In genomic region chr6:170135821-170136471, GRCh38 we compare ENCODE assay signal across 23 cellular contexts.
A peak's percentile ranks its signal among the peaks of the same experiment; 100 is the strongest.
DNase-seq lines count a peak whose midpoint lies in the region; ATAC-seq, FAIRE-seq and TF ChIP-seq lines count a peak whose summit lies in the region.
"Had no signal": no experiment of that assay in that cellular context is flagged by ENCODE, and none has a peak within 500 bp of the region (broad histone marks: within the 10 kb centered on the region; RNA-seq: fewer than 3 reads in every experiment).

No MANE protein-coding gene starts in this region.

- H3K36me3 Mint-ChIP-seq in H9 (ENCODE audit: insufficient read depth in 1 of 3, low read depth in 3 of 3), result peaks cover 7 to 24% (median 11%) of the 10 kb centered on the region in 3 experiments
- H3K36me3 Mint-ChIP-seq in activated T-helper 17 cell treated with anti-CD3 and anti-CD28 coated beads, Interleukin-2, amount 50 U/mL, for 72 hours (ENCODE audit: low read depth), result no peaks in the 10 kb centered on the region
- H3K36me3 Mint-ChIP-seq: activated CD8-positive, alpha-beta memory T cell treated with anti-CD3 and anti-CD28 coated beads, Interleukin-2, amount 10 ng/mL, durations not matched to agents 7 days and 5 days had no signal

- FAIRE-seq in kidney (lab: Jason Lieb, UNC), result no peak
- FAIRE-seq: G401.6, GM12878 had no signal

- no peak overlapping the region for H2AK5ac ChIP-seq in H9 (ENCODE audit: insufficient read length, low read length)

- H3K4ac ChIP-seq in H9 (ENCODE audit: low read depth, low read length), result no peak overlapping the region

- H4K20me1 ChIP-seq in H9 (ENCODE audit: control insufficient read depth, insufficient read depth, insufficient read length), result no peaks in the 10 kb centered on the region

- H3K4me1 Mint-ChIP-seq in H9, result peaks cover 0 to 5% of the 10 kb centered on the region in 2 experiments; a peak in 3 of 4 replicates
- H3K4me1 Mint-ChIP-seq in activated T-helper 17 cell treated with anti-CD3 and anti-CD28 coated beads, Interleukin-2, amount 50 U/mL, for 72 hours, result no peaks in the 10 kb centered on the region
- H3K4me1 Mint-ChIP-seq: activated CD8-positive, alpha-beta memory T cell treated with anti-CD3 and anti-CD28 coated beads, Interleukin-2, amount 10 ng/mL, durations not matched to agents 7 days and 5 days; central memory CD8-positive, alpha-beta T cell had no signal

- no peaks in the 10 kb centered on the region for H3K27me3 ChIP-seq in H9 (ENCODE audit: insufficient read depth, low read length)
- peaks cover 0 to 47% (median 6%) of the 10 kb centered on the region in 7 donors for H3K27me3 ChIP-seq in spleen (replicated peaks in 1 of 7)

- H2BK15ac ChIP-seq in H9 (ENCODE audit: low read depth, low read length), result no peak overlapping the region

- TF ChIP-seq POLR2A in spleen (IDR thresholded peaks at IDR 0.05), result no peak

- no peaks in the 10 kb centered on the region for H3K4me1 ChIP-seq in H9 (ENCODE audit: insufficient read depth, low read length)
- H3K4me1 ChIP-seq in kidney (ENCODE audit: control insufficient read depth in 1 of 2, insufficient read depth in 1 of 2, low read depth in 1 of 2, low read length in 2 of 2), result peaks cover 0 to 12% of the 10 kb centered on the region in 2 donors
- peaks cover 0 to 14% (median 3%) of the 10 kb centered on the region in 6 donors for H3K4me1 ChIP-seq in spleen

- no CpG with 5 or more reads among the region's 38 CpGs for WGBS in H9 (ENCODE audit: extremely low coverage, insufficient read length, low lambda C conversion rate)
- WGBS in spleen, 5 donors, result 78 to 85% (median 79%) methylated on average over 35 to 38 of the region's 38 CpGs

- H4K8ac ChIP-seq in H9 (replicated peaks; ENCODE audit: insufficient read length, low read depth, low read length), result no peak overlapping the region

- H3K4me3 ChIP-seq in kidney (ENCODE audit: low read length in 2 of 2) (no peak overlapping the region), spleen (no peak overlapping the region)
- H3K4me3 ChIP-seq: GM12878 had no signal

- H2BK20ac ChIP-seq in H9 (ENCODE audit: low read depth, low read length, poor library complexity, severe bottlenecking), result no peak overlapping the region

- no peak overlapping the region for H3K18ac ChIP-seq in H9 (ENCODE audit: insufficient read length, low read depth, low read length)

- no peaks in the 10 kb centered on the region for H3K79me1 ChIP-seq in H9 (ENCODE audit: insufficient read depth, low read depth, low read length, poor library complexity, severe bottlenecking)

- H3K23me2 ChIP-seq in H9 (ENCODE audit: insufficient read length, low read depth, low read length, poor library complexity, severe bottlenecking), result no peaks in the 10 kb centered on the region

- peaks cover 18% of the 10 kb centered on the region for H3K27me3 Mint-ChIP-seq in H9 (ENCODE audit: low read depth)
- H3K27me3 Mint-ChIP-seq in activated T-helper 17 cell treated with anti-CD3 and anti-CD28 coated beads, Interleukin-2, amount 50 U/mL, for 72 hours, result peaks cover 4% of the 10 kb centered on the region
- H3K27me3 Mint-ChIP-seq: activated CD8-positive, alpha-beta memory T cell treated with anti-CD3 and anti-CD28 coated beads, Interleukin-2, amount 10 ng/mL, durations not matched to agents 7 days and 5 days had no signal

- H2AFZ ChIP-seq in H9 (ENCODE audit: low read length), result no peak overlapping the region

- no peaks in the 10 kb centered on the region for H3K79me2 ChIP-seq in H9 (ENCODE audit: insufficient read depth, low read length)

- H4K91ac ChIP-seq in H9 (ENCODE audit: insufficient read length, low read depth, low read length), result no peak overlapping the region

- H3K36me3 ChIP-seq in kidney (ENCODE audit: control insufficient read depth in 1 of 2, insufficient read depth in 2 of 2, low read length in 2 of 2) (no peaks in the 10 kb centered on the region), spleen (no peaks in the 10 kb centered on the region)

- H3K14ac ChIP-seq in H9 (ENCODE audit: insufficient read depth, low read length), result peak overlapping the region; percentile 43; the same call in 1 of the 2 replicates

- DNase-seq in NCI-H510A treated with DMSO at 0.1 percent for 48 hours (lab: John Stamatoyannopoulos, UW), result peak; percentile 7
- DNase-seq in NCI-H510A (lab: John Stamatoyannopoulos, UW), result no peak
- DNase-seq in H9, result peak; percentile 26
- peak; percentile 76 for DNase-seq in kidney
- peak; percentile 72 for DNase-seq in spleen
- DNase-seq: activated CD4-positive, CD25-positive, alpha-beta regulatory T cell; activated CD8-positive, alpha-beta memory T cell treated with anti-CD3 and anti-CD28 coated beads, Interleukin-2, amount 10 ng/mL, durations not matched to agents 7 days and 5 days; amygdala; HFFc6; NCI-H1105; NCI-H526 treated with DMSO at 0.1 percent for 48 hours; SIG-M5; stimulated activated CD4-positive, alpha-beta T cell treated with anti-CD3 and anti-CD28 coated beads, Interleukin-2, amount 100 ng/mL, for 24 hours had no signal

- H2BK5ac ChIP-seq in H9 (ENCODE audit: insufficient read length, low read length), result no peak overlapping the region

- H3K56ac ChIP-seq in H9 (ENCODE audit: insufficient read length, low read depth, low read length), result no peak overlapping the region

- no peak overlapping the region for H4K5ac ChIP-seq in H9 (ENCODE audit: insufficient read length, low read depth, low read length)

- H3K4me2 ChIP-seq in H9 (ENCODE audit: insufficient read depth, insufficient read length, low read length), result no peak overlapping the region

- H3K9me3 ChIP-seq in H9 (ENCODE audit: control insufficient read depth, low read depth, low read length) (no peaks in the 10 kb centered on the region), kidney (ENCODE audit: control insufficient read depth in 1 of 2, low read length in 2 of 2) (no peaks in the 10 kb centered on the region), spleen (peaks cover 0 to 13% (median 0%) of the 10 kb centered on the region in 8 donors)

- no peak overlapping the region for H3T11ph ChIP-seq in H9 (ENCODE audit: low read length)

- ATAC-seq in GM21529 (IDR thresholded peaks at IDR 0.05; ENCODE audit: unreplicated experiment) (no peak), GM18870 (IDR thresholded peaks at IDR 0.05; ENCODE audit: unreplicated experiment) (no peak)
- ATAC-seq in activated T-helper 17 cell treated with anti-CD3 and anti-CD28 coated beads, Interleukin-2, amount 50 U/mL, for 72 hours (replicated peaks), result no peak
- ATAC-seq: activated CD8-positive, alpha-beta memory T cell treated with anti-CD3 and anti-CD28 coated beads, Interleukin-2, amount 10 ng/mL, durations not matched to agents 7 days and 5 days; GM12878 had no signal

- intact Hi-C loops in kidney (cut with DNase I) (no loop called here), spleen (cut with DNase I; ENCODE audit: low total_unique reads) (no loop called here)

- H3K9ac ChIP-seq in H9 (ENCODE audit: extremely low read depth, insufficient read length, low read length) (no peak overlapping the region), kidney (ENCODE audit: low read length in 2 of 2) (no peak overlapping the region)

- H3K23ac ChIP-seq in H9 (ENCODE audit: insufficient read length, low read depth, low read length), result no peak overlapping the region

- H3K27ac ChIP-seq in H9 (ENCODE audit: insufficient read length, low read depth, low read length), result no peak overlapping the region
- H3K27ac ChIP-seq in kidney (ENCODE audit: low read depth in 2 of 2, low read length in 2 of 2), result peak overlapping the region in 1 of 2 donors; percentile 92
- peak overlapping the region in 3 of 8 donors; percentile 65 to 71 (median 68) for H3K27ac ChIP-seq in spleen
- H3K27ac ChIP-seq: 22Rv1 had no signal

- H3K9me3 Mint-ChIP-seq in H9, result peaks cover 30 to 33% of the 10 kb centered on the region in 2 experiments
- H3K9me3 Mint-ChIP-seq in activated T-helper 17 cell treated with anti-CD3 and anti-CD28 coated beads, Interleukin-2, amount 50 U/mL, for 72 hours, result no peaks in the 10 kb centered on the region
- H3K9me3 Mint-ChIP-seq: activated T-helper 2 cell treated with anti-CD3 and anti-CD28 coated beads, Interferon-gamma antibody, Interleukin-2, Interleukin-4, amounts not matched to agents 10 μg/mL and 5 μg/mL and 100 μg/mL, durations not matched to agents 14 hours and 24 hours and 36 hours; central memory CD8-positive, alpha-beta T cell; T-helper 2 cell treated with Interferon-gamma antibody and Interleukin-4, amounts not matched to agents 5 μg/mL and 100 μg/mL, for 36 hours had no signal

- TF ChIP-seq CTCF in H9 (conservative IDR thresholded peaks at IDR 0.05), result no peak
- TF ChIP-seq CTCF in kidney (IDR thresholded peaks at IDR 0.05; ENCODE audit: borderline replicate concordance, extremely low read depth, insufficient read depth), result no peak
- TF ChIP-seq CTCF in spleen (IDR thresholded peaks at IDR 0.05 in 8 of 11, conservative IDR thresholded peaks at IDR 0.05 in 3 of 11), result no peak

- H3K27ac Mint-ChIP-seq in H9, result no peak overlapping the region
- no peak overlapping the region for H3K27ac Mint-ChIP-seq in activated T-helper 17 cell treated with anti-CD3 and anti-CD28 coated beads, Interleukin-2, amount 50 U/mL, for 72 hours
- H3K27ac Mint-ChIP-seq: activated CD8-positive, alpha-beta memory T cell treated with anti-CD3 and anti-CD28 coated beads, Interleukin-2, amount 10 ng/mL, durations not matched to agents 7 days and 5 days; activated T-helper 2 cell treated with anti-CD3 and anti-CD28 coated beads, Interferon-gamma antibody, Interleukin-2, Interleukin-4, amounts not matched to agents 10 μg/mL and 5 μg/mL and 100 μg/mL, durations not matched to agents 14 hours and 24 hours and 36 hours; HFFc6; T-helper 2 cell treated with Interferon-gamma antibody and Interleukin-4, amounts not matched to agents 5 μg/mL and 100 μg/mL, for 36 hours had no signal

- no peak overlapping the region for H3K4me3 Mint-ChIP-seq in H9
- no peak overlapping the region for H3K4me3 Mint-ChIP-seq in activated T-helper 17 cell treated with anti-CD3 and anti-CD28 coated beads, Interleukin-2, amount 50 U/mL, for 72 hours
- H3K4me3 Mint-ChIP-seq: activated CD8-positive, alpha-beta memory T cell treated with anti-CD3 and anti-CD28 coated beads, Interleukin-2, amount 10 ng/mL, durations not matched to agents 7 days and 5 days; central memory CD8-positive, alpha-beta T cell; HFFc6; neural crest cell; T-helper 2 cell treated with Interferon-gamma antibody and Interleukin-4, amounts not matched to agents 5 μg/mL and 100 μg/mL, for 36 hours had no signal

- H2BK12ac ChIP-seq in H9 (ENCODE audit: insufficient read length, low read depth, low read length), result no peak overlapping the region

- no peak overlapping the region for H2BK120ac ChIP-seq in H9 (ENCODE audit: low read depth, low read length, poor library complexity, severe bottlenecking)
